Comparison of ENCODE assay signal across 9 cellular contexts in the genomic region with DNA sequence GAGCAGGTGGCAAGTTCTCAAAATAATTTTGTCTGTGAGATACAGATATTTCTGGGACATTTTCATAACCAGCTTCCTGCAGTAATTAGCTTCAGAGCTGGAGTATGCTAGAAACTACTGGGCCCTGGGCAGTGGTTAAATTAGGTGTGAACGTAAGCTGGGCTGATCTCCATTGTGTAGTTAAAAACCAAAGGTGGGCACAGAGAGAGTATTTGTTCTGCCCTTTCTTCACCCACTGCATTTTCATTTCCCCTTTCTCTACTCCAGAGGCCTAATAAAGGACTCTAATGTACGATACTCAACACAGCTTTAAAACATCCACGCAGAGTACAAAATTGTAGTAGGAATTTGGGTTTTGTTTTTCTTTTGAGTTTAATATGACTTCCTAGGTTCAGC.
DNase-seq lines count a peak whose midpoint lies in the region; ATAC-seq and TF ChIP-seq lines count a peak whose summit lies in the region.
"Had no signal": no experiment of that assay in that cellular context is flagged by ENCODE, and none has a peak within 500 bp of the region (broad histone marks: within the 10 kb centered on the region; RNA-seq: fewer than 3 reads in every experiment).

No MANE protein-coding gene starts in this region.

- CTCF ChIA-PET in WTC11 (lab: Charles Lee) = interaction anchor here (1.8 to 1.9 kb wide), 2 partner anchors 11 to 85 kb away, joined by 5 to 10 read pairs; no protein-coding TSS in a partner anchor
- CTCF ChIA-PET in activated CD8-positive, alpha-beta T cell treated with anti-CD3 and anti-CD28 coated beads for 36 hours (lab: Charles Lee) = interaction anchor here (1.1 to 2.6 kb wide), 3 partner anchors 11 to 674 kb away, joined by 3 to 13 read pairs (median 4); no protein-coding TSS in a partner anchor

- H3K27ac Mint-ChIP-seq in WTC11 = peak overlapping the region; percentile 52
- H3K27ac Mint-ChIP-seq in activated CD8-positive, alpha-beta T cell treated with anti-CD3 and anti-CD28 coated beads for 36 hours = no peak overlapping the region
- H3K27ac Mint-ChIP-seq: dendritic cell treated with granulocyte-macrophage colony-stimulating factor and Interleukin-4, amounts not matched to agents 40 ng/mL and 50 ng/mL, for 4 days had no signal

- peaks cover 12% of the 10 kb centered on the region for H3K4me1 ChIP-seq in neuron (ENCODE audit: insufficient read depth, low read length)

- peaks cover 2% of the 10 kb centered on the region for H3K9me3 Mint-ChIP-seq in WTC11
- H3K9me3 Mint-ChIP-seq in activated CD8-positive, alpha-beta T cell treated with anti-CD3 and anti-CD28 coated beads for 36 hours = no peaks in the 10 kb centered on the region
- H3K9me3 Mint-ChIP-seq: dendritic cell treated with granulocyte-macrophage colony-stimulating factor and Interleukin-4, amounts not matched to agents 40 ng/mL and 50 ng/mL, for 4 days had no signal

- H3K9me3 ChIP-seq in neuron (ENCODE audit: low read length) = no peaks in the 10 kb centered on the region

- H2AFZ ChIP-seq in neuron (ENCODE audit: low read depth, low read length) = peak overlapping the region; percentile 39

- ATAC-seq in GM18870 (IDR thresholded peaks at IDR 0.05; ENCODE audit: unreplicated experiment) (peak; percentile 94), HG02870 (IDR thresholded peaks at IDR 0.05; ENCODE audit: unreplicated experiment) (peak; percentile 71), WTC11 (peak; percentile 29)
- ATAC-seq in activated CD8-positive, alpha-beta T cell treated with anti-CD3 and anti-CD28 coated beads for 36 hours = no peak

- H3K4me3 Mint-ChIP-seq in WTC11 = no peak overlapping the region
- H3K4me3 Mint-ChIP-seq in activated CD8-positive, alpha-beta T cell treated with anti-CD3 and anti-CD28 coated beads for 36 hours = no peak overlapping the region
- H3K4me3 Mint-ChIP-seq: dendritic cell treated with granulocyte-macrophage colony-stimulating factor and Interleukin-4, amounts not matched to agents 40 ng/mL and 50 ng/mL, for 4 days had no signal

- POLR2A ChIA-PET in WTC11 (lab: Charles Lee) = no interaction called here
- POLR2A ChIA-PET in activated CD8-positive, alpha-beta T cell treated with anti-CD3 and anti-CD28 coated beads for 36 hours (lab: Charles Lee) = no interaction called here

- TF ChIP-seq CTCF in WTC11 (IDR thresholded peaks at IDR 0.05) = no peak
- TF ChIP-seq CTCF in activated CD8-positive, alpha-beta T cell treated with anti-CD3 and anti-CD28 coated beads for 36 hours (IDR thresholded peaks at IDR 0.05) = no peak

- no peak overlapping the region for H3K4me3 ChIP-seq in neuron (ENCODE audit: low read length)

- H3K36me3 Mint-ChIP-seq in WTC11 = peaks cover 2% of the 10 kb centered on the region
- no peaks in the 10 kb centered on the region for H3K36me3 Mint-ChIP-seq in activated CD8-positive, alpha-beta T cell treated with anti-CD3 and anti-CD28 coated beads for 36 hours (ENCODE audit: low read depth)

- DNase-seq in WTC11 (ENCODE audit: low spot score) = no peak
- DNase-seq in kidney tubule cell (ENCODE audit: low spot score) = no peak
- DNase-seq in OCI-M2 (lab: John Stamatoyannopoulos, UW; ENCODE audit: unreplicated experiment) = no peak
- no peak for DNase-seq in NCI-H510A treated with DMSO at 0.1 percent for 48 hours (lab: John Stamatoyannopoulos, UW)
- no peak for DNase-seq in activated CD8-positive, alpha-beta T cell treated with anti-CD3 and anti-CD28 coated beads for 36 hours

- H3K4me1 Mint-ChIP-seq in WTC11 = peaks cover 20% of the 10 kb centered on the region
- no peaks in the 10 kb centered on the region for H3K4me1 Mint-ChIP-seq in activated CD8-positive, alpha-beta T cell treated with anti-CD3 and anti-CD28 coated beads for 36 hours (ENCODE audit: low read depth)

- intact Hi-C loops in activated CD8-positive, alpha-beta T cell treated with anti-CD3 and anti-CD28 coated beads for 36 hours (cut with micrococcal nuclease) = no loop called here

- H3K27me3 Mint-ChIP-seq in WTC11 (ENCODE audit: low read depth) = no peaks in the 10 kb centered on the region
- no peaks in the 10 kb centered on the region for H3K27me3 Mint-ChIP-seq in activated CD8-positive, alpha-beta T cell treated with anti-CD3 and anti-CD28 coated beads for 36 hours
- H3K27me3 Mint-ChIP-seq: dendritic cell treated with granulocyte-macrophage colony-stimulating factor and Interleukin-4, amounts not matched to agents 40 ng/mL and 50 ng/mL, for 4 days had no signal

- no peaks in the 10 kb centered on the region for H3K36me3 ChIP-seq in neuron (ENCODE audit: insufficient read depth, low read length)

- H3K27me3 ChIP-seq in neuron (ENCODE audit: insufficient read depth, low read length) = no peaks in the 10 kb centered on the region

TF ChIP-seq in WTC11, 78 proteins besides CTCF, POLR2A, EP300 and RAD21:
- TF ChIP-seq, protein P1, sequence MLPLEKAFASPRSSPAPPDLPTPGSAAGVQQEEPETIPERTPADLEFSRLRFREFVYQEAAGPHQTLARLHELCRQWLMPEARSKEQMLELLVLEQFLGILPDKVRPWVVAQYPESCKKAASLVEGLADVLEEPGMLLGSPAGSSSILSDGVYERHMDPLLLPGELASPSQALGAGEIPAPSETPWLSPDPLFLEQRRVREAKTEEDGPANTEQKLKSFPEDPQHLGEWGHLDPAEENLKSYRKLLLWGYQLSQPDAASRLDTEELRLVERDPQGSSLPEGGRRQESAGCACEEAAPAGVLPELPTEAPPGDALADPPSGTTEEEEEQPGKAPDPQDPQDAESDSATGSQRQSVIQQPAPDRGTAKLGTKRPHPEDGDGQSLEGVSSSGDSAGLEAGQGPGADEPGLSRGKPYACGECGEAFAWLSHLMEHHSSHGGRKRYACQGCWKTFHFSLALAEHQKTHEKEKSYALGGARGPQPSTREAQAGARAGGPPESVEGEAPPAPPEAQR (CRISPR knock-in tag; IDR thresholded peaks at IDR 0.05) = no peak
- TF ChIP-seq, protein P2, sequence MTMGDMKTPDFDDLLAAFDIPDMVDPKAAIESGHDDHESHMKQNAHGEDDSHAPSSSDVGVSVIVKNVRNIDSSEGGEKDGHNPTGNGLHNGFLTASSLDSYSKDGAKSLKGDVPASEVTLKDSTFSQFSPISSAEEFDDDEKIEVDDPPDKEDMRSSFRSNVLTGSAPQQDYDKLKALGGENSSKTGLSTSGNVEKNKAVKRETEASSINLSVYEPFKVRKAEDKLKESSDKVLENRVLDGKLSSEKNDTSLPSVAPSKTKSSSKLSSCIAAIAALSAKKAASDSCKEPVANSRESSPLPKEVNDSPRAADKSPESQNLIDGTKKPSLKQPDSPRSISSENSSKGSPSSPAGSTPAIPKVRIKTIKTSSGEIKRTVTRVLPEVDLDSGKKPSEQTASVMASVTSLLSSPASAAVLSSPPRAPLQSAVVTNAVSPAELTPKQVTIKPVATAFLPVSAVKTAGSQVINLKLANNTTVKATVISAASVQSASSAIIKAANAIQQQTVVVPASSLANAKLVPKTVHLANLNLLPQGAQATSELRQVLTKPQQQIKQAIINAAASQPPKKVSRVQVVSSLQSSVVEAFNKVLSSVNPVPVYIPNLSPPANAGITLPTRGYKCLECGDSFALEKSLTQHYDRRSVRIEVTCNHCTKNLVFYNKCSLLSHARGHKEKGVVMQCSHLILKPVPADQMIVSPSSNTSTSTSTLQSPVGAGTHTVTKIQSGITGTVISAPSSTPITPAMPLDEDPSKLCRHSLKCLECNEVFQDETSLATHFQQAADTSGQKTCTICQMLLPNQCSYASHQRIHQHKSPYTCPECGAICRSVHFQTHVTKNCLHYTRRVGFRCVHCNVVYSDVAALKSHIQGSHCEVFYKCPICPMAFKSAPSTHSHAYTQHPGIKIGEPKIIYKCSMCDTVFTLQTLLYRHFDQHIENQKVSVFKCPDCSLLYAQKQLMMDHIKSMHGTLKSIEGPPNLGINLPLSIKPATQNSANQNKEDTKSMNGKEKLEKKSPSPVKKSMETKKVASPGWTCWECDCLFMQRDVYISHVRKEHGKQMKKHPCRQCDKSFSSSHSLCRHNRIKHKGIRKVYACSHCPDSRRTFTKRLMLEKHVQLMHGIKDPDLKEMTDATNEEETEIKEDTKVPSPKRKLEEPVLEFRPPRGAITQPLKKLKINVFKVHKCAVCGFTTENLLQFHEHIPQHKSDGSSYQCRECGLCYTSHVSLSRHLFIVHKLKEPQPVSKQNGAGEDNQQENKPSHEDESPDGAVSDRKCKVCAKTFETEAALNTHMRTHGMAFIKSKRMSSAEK (CRISPR knock-in tag; IDR thresholded peaks at IDR 0.05; ENCODE audit: borderline replicate concordance) = 0 out of 2 replicates have a peak, but pooled peaks have one; percentile 42
TF ChIP-seq in WTC11: peak in this region for 1.
